ENCODE assay signal across 10 cellular contexts in genomic region chr19:408441-409005, GRCh38. TPM values are rescaled to one million over a fixed set of nuclear protein-coding genes. Genes with fewer than 3 reads are reported as not detected.
DNase-seq lines count a peak whose midpoint lies in the region; ATAC-seq, FAIRE-seq and TF ChIP-seq lines count a peak whose summit lies in the region.
"Had no signal": no experiment of that assay in that cellular context is flagged by ENCODE, and none has a peak within 500 bp of the region (broad histone marks: within the 10 kb centered on the region; RNA-seq: fewer than 3 reads in every experiment).

No MANE protein-coding gene starts in this region.

- H3K9me3 ChIP-seq in WERI-Rb-1 (ENCODE audit: severe bottlenecking) = peaks cover 3% of the 10 kb centered on the region
- no peaks in the 10 kb centered on the region for H3K9me3 ChIP-seq in kidney (ENCODE audit: control insufficient read depth in 1 of 2, low read length in 2 of 2)
- no peaks in the 10 kb centered on the region for H3K9me3 ChIP-seq in testis

- FAIRE-seq in kidney (lab: Jason Lieb, UNC) = no peak

- no peak for TF ChIP-seq POLR2A in testis (IDR thresholded peaks at IDR 0.05)

- H3K27ac ChIP-seq in WERI-Rb-1 = peak overlapping the region; percentile 61
- no peak overlapping the region for H3K27ac ChIP-seq in kidney (ENCODE audit: low read depth in 2 of 2, low read length in 2 of 2)
- H3K27ac ChIP-seq in testis = no peak overlapping the region
- H3K27ac ChIP-seq: SJSA1 had no signal

- TF ChIP-seq CTCF in WERI-Rb-1 (IDR thresholded peaks at IDR 0.05; ENCODE audit: low read depth, low read length) (no peak), kidney (IDR thresholded peaks at IDR 0.05; ENCODE audit: borderline replicate concordance, extremely low read depth, insufficient read depth) (no peak), testis (IDR thresholded peaks at IDR 0.05) (no peak)

- intact Hi-C loops in kidney (cut with DNase I) (no loop called here), testis (cut with DNase I; ENCODE audit: low total_unique reads) (no loop called here)

- H3K4me3 ChIP-seq in WERI-Rb-1 (ENCODE audit: low read depth, low read length) (peak overlapping the region; percentile 73), kidney (ENCODE audit: low read length in 2 of 2) (no peak overlapping the region), testis (peak overlapping the region; percentile 34 to 48)
- H3K4me3 ChIP-seq: SJSA1 had no signal

- DNase-seq in NCI-H2227 (lab: John Stamatoyannopoulos, UW; ENCODE audit: unreplicated experiment) (peak; percentile 43), NCI-H2227 treated with DMSO at 0.1 percent for 48 hours (lab: John Stamatoyannopoulos, UW) (no peak), WERI-Rb-1 (peak; percentile 66), kidney (peak; percentile 75), testis (no peak), medulla oblongata (ENCODE audit: extremely low spot score) (no peak), middle frontal gyrus (ENCODE audit: extremely low spot score, low spot score) (no peak)

- no peak overlapping the region for H3K9ac ChIP-seq in kidney (ENCODE audit: low read length in 2 of 2)

- no peaks in the 10 kb centered on the region; the same call in 1 of the 2 replicates for H3K36me3 ChIP-seq in WERI-Rb-1
- no peaks in the 10 kb centered on the region for H3K36me3 ChIP-seq in kidney (ENCODE audit: control insufficient read depth in 1 of 2, insufficient read depth in 2 of 2, low read length in 2 of 2)
- no peaks in the 10 kb centered on the region for H3K36me3 ChIP-seq in testis (ENCODE audit: low read depth, missing control alignments)
- H3K36me3 ChIP-seq: SJSA1 had no signal

- ATAC-seq in HG02610 (IDR thresholded peaks at IDR 0.05; ENCODE audit: unreplicated experiment) = no peak

- 2 to 3% methylated on average over 13 to 41 of the region's 41 CpGs for WGBS in testis, 2 donors

- no peaks in the 10 kb centered on the region for H3K27me3 ChIP-seq in WERI-Rb-1 (ENCODE audit: insufficient read depth, low read depth, severe bottlenecking)
- H3K27me3 ChIP-seq in testis = no peaks in the 10 kb centered on the region

- H3K4me1 ChIP-seq in kidney (ENCODE audit: control insufficient read depth in 1 of 2, insufficient read depth in 1 of 2, low read depth in 1 of 2, low read length in 2 of 2) (peaks cover 0 to 3% of the 10 kb centered on the region in 2 donors), testis (peaks cover 8% of the 10 kb centered on the region)

RNA-seq across cellular contexts. Expression of gene C2CD4C, which starts 0.4 kb away (rescaled TPM):
- total RNA-seq in kidney (1.9 TPM), testis (1 to 10 TPM; 5.3 to 5.4 TPM)
- polyA plus RNA-seq in kidney (ENCODE audit: insufficient read depth, low read depth, low replicate concordance) (0.99 TPM), testis (ENCODE audit: insufficient read depth, low read depth, low replicate concordance) (0.88 TPM)

RNA-seq across cellular contexts. Expression of gene SHC2, which starts 52.3 kb away (rescaled TPM):
- total RNA-seq in kidney (24.4 TPM), testis (10 to 100 TPM; 57.8 to 67.3 TPM)
- polyA plus RNA-seq in kidney (ENCODE audit: insufficient read depth, low read depth, low replicate concordance) (10.7 TPM), testis (ENCODE audit: insufficient read depth, low read depth, low replicate concordance) (26.7 TPM)
- total RNA-seq: activated naive CD4-positive, alpha-beta T cell treated with anti-CD3 and anti-CD28 coated beads for 36 hours; SJSA1 had no signal

Comparison
In these comparisons a context has a peak if more than half of its experiments do, and no peak if none do; other contexts are left out.
1. DNase-seq: peak in NCI-H2227 (single experiment), WERI-Rb-1 (single experiment) and kidney (single experiment); none in NCI-H2227 treated with DMSO at 0.1 percent for 48 hours (single experiment), testis (single experiment), medulla oblongata (single experiment) and middle frontal gyrus (single experiment).
2. H3K4me3 ChIP-seq: peak in WERI-Rb-1 (single experiment) and testis (2 of 2); none in kidney (0 of 2).